ENCODE assay signal across 8 cellular contexts in genomic region chr17:37488607-37489196, GRCh38. TPM values are rescaled to one million over a fixed set of nuclear protein-coding genes. Genes with fewer than 3 reads are reported as not detected.
A peak's percentile ranks its signal among the peaks of the same experiment; 100 is the strongest.
DNase-seq lines count a peak whose midpoint lies in the region; ATAC-seq and TF ChIP-seq lines count a peak whose summit lies in the region.

No MANE protein-coding gene starts in this region.

- no peaks in the 10 kb centered on the region for H3K9me3 Mint-ChIP-seq in WTC11
- H3K9me3 Mint-ChIP-seq in central memory CD8-positive, alpha-beta T cell, result no peaks in the 10 kb centered on the region

- peaks cover 4% of the 10 kb centered on the region; the same call in 1 of the 2 replicates for H3K27me3 Mint-ChIP-seq in WTC11 (ENCODE audit: low read depth)
- no peaks in the 10 kb centered on the region for H3K27me3 Mint-ChIP-seq in central memory CD8-positive, alpha-beta T cell

- CTCF ChIA-PET in WTC11 (lab: Charles Lee), result interaction anchor here (0.6 to 1.0 kb wide), 4 partner anchors 18 to 120 kb away, joined by 3 to 4 read pairs (median 4); partner anchors contain the start of gene SYNRG

- peak overlapping the region; percentile 41; the same call in 1 of the 2 replicates for H3K27ac Mint-ChIP-seq in WTC11
- H3K27ac Mint-ChIP-seq in central memory CD8-positive, alpha-beta T cell (ENCODE audit: low read depth), result peak overlapping the region; percentile 78

- peak overlapping the region; percentile 57 for H3K4me3 ChIP-seq in kidney epithelial cell (ENCODE audit: low read depth, low read length)

- H3K27me3 ChIP-seq in kidney epithelial cell (ENCODE audit: control insufficient read depth, insufficient read depth, low read length), result no peaks in the 10 kb centered on the region

- H3K36me3 ChIP-seq in kidney epithelial cell (ENCODE audit: control insufficient read depth, insufficient read depth, low read length), result no peaks in the 10 kb centered on the region

- DNase-seq in activated CD8-positive, alpha-beta memory T cell treated with anti-CD3 and anti-CD28 coated beads for 1 hour (ENCODE audit: extremely low read depth in 1 of 2, low read depth in 1 of 2), result peak; percentile 18 to 31
- DNase-seq in activated CD8-positive, alpha-beta memory T cell treated with anti-CD3 and anti-CD28 coated beads for 24 hours, result no peak
- DNase-seq in NCI-H1105 (lab: John Stamatoyannopoulos, UW), result peak; percentile 53
- DNase-seq in WTC11 (ENCODE audit: low spot score), result peak; percentile 79
- DNase-seq in central memory CD8-positive, alpha-beta T cell (ENCODE audit: low spot score in 2 of 2), result peak; percentile 18 to 19
- peak; percentile 95 for DNase-seq in kidney epithelial cell (ENCODE audit: low read depth)
- peak; percentile 53 to 60 for DNase-seq in stimulated activated CD4-positive, alpha-beta T cell treated with anti-CD3 and anti-CD28 coated beads, Interleukin-15, amount 100 ng/mL, for 48 hours (ENCODE audit: low read depth in 2 of 2)
- DNase-seq in GM19238 (ENCODE audit: insufficient read length, low spot score), result no peak

- 0 out of 2 replicates have a peak, but pooled peaks cover 4% of the 10 kb centered on the region for H3K36me3 Mint-ChIP-seq in WTC11
- H3K36me3 Mint-ChIP-seq in central memory CD8-positive, alpha-beta T cell (ENCODE audit: insufficient read depth), result peaks cover 14% of the 10 kb centered on the region

- H3K4me1 Mint-ChIP-seq in WTC11, result peaks cover 40% of the 10 kb centered on the region
- peaks cover 14% of the 10 kb centered on the region for H3K4me1 Mint-ChIP-seq in central memory CD8-positive, alpha-beta T cell

- POLR2A ChIA-PET in WTC11 (lab: Charles Lee), result interaction anchor here (0.6 to 1.3 kb wide), 2 partner anchors 120 to 121 kb away, joined by 4 to 5 read pairs; partner anchors contain the start of gene SYNRG

- peak overlapping the region; percentile 82 for H3K4me3 Mint-ChIP-seq in WTC11
- peak overlapping the region; percentile 86 for H3K4me3 Mint-ChIP-seq in central memory CD8-positive, alpha-beta T cell

- peak; percentile 55 for ATAC-seq in WTC11
- peak; percentile 28 for ATAC-seq in central memory CD8-positive, alpha-beta T cell (replicated peaks; ENCODE audit: extremely low read depth, poor library complexity, severe bottlenecking)

- TF ChIP-seq CTCF in WTC11 (IDR thresholded peaks at IDR 0.05) (no peak), kidney epithelial cell (IDR thresholded peaks at IDR 0.05; ENCODE audit: insufficient read depth, low read length, poor library complexity, severe bottlenecking) (no peak)

TF ChIP-seq in WTC11, 78 proteins besides CTCF, POLR2A, EP300 and RAD21:
- TF ChIP-seq FOXK1 (CRISPR knock-in tag; IDR thresholded peaks at IDR 0.05) (peak; percentile 19; the same call in 1 of the 2 replicates), GABPB1 (CRISPR knock-in tag; IDR thresholded peaks at IDR 0.05) (0 out of 2 replicates have a peak, but pooled peaks have one; percentile 7), USF2 (CRISPR knock-in tag; IDR thresholded peaks at IDR 0.05) (peak; percentile 68), IRF1 (CRISPR knock-in tag; IDR thresholded peaks at IDR 0.05) (0 out of 2 replicates have a peak, but pooled peaks have one; percentile 30), SMAD4 (CRISPR knock-in tag; IDR thresholded peaks at IDR 0.05) (no peak), ELF4 (CRISPR knock-in tag; IDR thresholded peaks at IDR 0.05; ENCODE audit: low read depth) (no peak; the same call in 1 of the 2 replicates), FOXP4 (CRISPR knock-in tag; IDR thresholded peaks at IDR 0.05) (peak; percentile 51; the same call in 1 of the 2 replicates), TEAD1 (CRISPR knock-in tag; IDR thresholded peaks at IDR 0.05) (no peak; the same call in 1 of the 2 replicates), ZNF232 (CRISPR knock-in tag; IDR thresholded peaks at IDR 0.05) (0 out of 2 replicates have a peak, but pooled peaks have one; percentile 9), SMAD3 (CRISPR knock-in tag; IDR thresholded peaks at IDR 0.05; ENCODE audit: borderline replicate concordance) (peak; percentile 29; the same call in 1 of the 2 replicates), USF1 (CRISPR knock-in tag; IDR thresholded peaks at IDR 0.05) (peak; percentile 67; the same call in 1 of the 2 replicates)

RNA-seq across cellular contexts. Expression of gene DUSP14, which starts 1.0 kb away (rescaled TPM):
- total RNA-seq in WTC11 (2021), result 18.2 to 22.4 TPM (median 18.9 TPM) in 3 replicates
- 42.1 and 45.5 TPM in 2 replicates for total RNA-seq in kidney epithelial cell

Comparison
In these comparisons a context has a peak if more than half of its experiments do, and no peak if none do; other contexts are left out.
1. DNase-seq: peak in activated CD8-positive, alpha-beta memory T cell treated with anti-CD3 and anti-CD28 coated beads for 1 hour (2 of 2), NCI-H1105 (single experiment), WTC11 (single experiment), central memory CD8-positive, alpha-beta T cell (2 of 2), kidney epithelial cell (single experiment) and stimulated activated CD4-positive, alpha-beta T cell treated with anti-CD3 and anti-CD28 coated beads, Interleukin-15, amount 100 ng/mL, for 48 hours (2 of 2); none in activated CD8-positive, alpha-beta memory T cell treated with anti-CD3 and anti-CD28 coated beads for 24 hours (single experiment) and GM19238 (single experiment).